8 cellular contexts compared by ENCODE assay signal in the genomic region with DNA sequence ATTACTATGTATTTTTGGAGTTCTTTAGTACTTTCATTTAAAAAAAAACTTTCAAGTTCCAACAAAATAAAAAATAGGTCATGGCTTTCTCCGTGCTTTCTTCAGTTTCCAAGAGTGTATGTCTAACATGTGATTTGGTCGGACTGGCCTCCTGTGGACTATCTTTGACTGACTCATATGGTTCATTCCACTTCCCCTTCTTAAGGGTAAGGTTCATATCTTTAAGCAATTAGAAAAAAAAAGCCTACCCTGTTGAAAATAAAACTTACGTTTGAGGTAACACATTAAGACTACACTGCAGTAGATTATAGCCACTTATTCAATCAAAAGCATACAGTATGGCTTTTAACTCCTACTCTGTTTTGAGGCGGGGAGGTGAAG.
DNase-seq lines count a peak whose midpoint lies in the region; ATAC-seq, FAIRE-seq and TF ChIP-seq lines count a peak whose summit lies in the region.

No MANE protein-coding gene starts in this region.

- no peaks in the 10 kb centered on the region for H3K36me3 ChIP-seq in testis (ENCODE audit: low read depth, missing control alignments)

- H3K9me3 ChIP-seq in testis, result no peaks in the 10 kb centered on the region

- whole genome bisulfite sequencing in testis, 2 donors, result 64 to 72% methylated on average over 4 of the region's 4 CpGs

- FAIRE-seq in D721Med (lab: Jason Lieb, UNC), result no peak

- peak; percentile 10 for DNase-seq in SKM-1 (lab: John Stamatoyannopoulos, UW; ENCODE audit: unreplicated experiment)
- peak; percentile 68 for DNase-seq in medulla oblongata (ENCODE audit: extremely low spot score)
- no peak for DNase-seq in NCI-H510A treated with DMSO at 0.1 percent for 48 hours (lab: John Stamatoyannopoulos, UW)
- no peak for DNase-seq in D721Med (ENCODE audit: insufficient read length, low spot score)
- no peak for DNase-seq in activated effector memory CD4-positive, alpha-beta T cell treated with Interleukin-2 at 50 U/mL for 16 hours
- no peak for DNase-seq in testis

- no peak overlapping the region for H3K27ac ChIP-seq in testis

- TF ChIP-seq CTCF in D721Med (IDR thresholded peaks at IDR 0.05; ENCODE audit: insufficient read depth, missing control alignments), result no peak
- TF ChIP-seq CTCF in testis (IDR thresholded peaks at IDR 0.05), result no peak

- H3K4me3 ChIP-seq in testis, result no peak overlapping the region

- ATAC-seq in GM19035 (IDR thresholded peaks at IDR 0.05; ENCODE audit: unreplicated experiment) (peak; percentile 99), HG02938 (IDR thresholded peaks at IDR 0.05; ENCODE audit: unreplicated experiment) (peak; percentile 99)

- TF ChIP-seq POLR2A in testis (IDR thresholded peaks at IDR 0.05), result no peak

- intact Hi-C loops in testis (cut with DNase I; ENCODE audit: low total_unique reads), result no loop called here

- H3K27me3 ChIP-seq in testis, result no peaks in the 10 kb centered on the region

- H3K4me1 ChIP-seq in testis, result no peaks in the 10 kb centered on the region

Comparison
In these comparisons a context has a peak if more than half of its experiments do, and no peak if none do; other contexts are left out.
1. DNase-seq: peak in SKM-1 (single experiment) and medulla oblongata (single experiment); none in NCI-H510A treated with DMSO at 0.1 percent for 48 hours (single experiment), D721Med (single experiment), activated effector memory CD4-positive, alpha-beta T cell treated with Interleukin-2 at 50 U/mL for 16 hours (single experiment) and testis (single experiment).